ENCODE assay signal across 36 cellular contexts in the genomic region with DNA sequence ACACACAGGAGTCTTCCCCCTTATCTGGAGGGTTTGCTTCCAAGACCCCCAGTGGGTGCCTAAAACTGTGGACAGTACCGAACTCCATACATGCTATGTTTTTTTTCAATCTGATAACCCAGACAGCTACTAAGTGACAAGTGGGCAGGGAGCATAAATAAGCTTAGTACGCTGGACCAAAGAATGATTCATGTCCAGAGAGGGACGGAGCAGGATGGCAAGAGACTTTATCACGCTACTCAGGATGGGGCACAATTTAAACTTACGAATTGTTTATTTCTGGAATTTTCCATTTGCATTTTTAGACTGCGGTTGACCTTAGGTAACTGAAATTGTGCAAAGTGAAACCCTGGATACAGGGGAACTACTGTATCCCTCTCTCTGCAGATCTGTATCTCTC.
"Had no signal": no experiment of that assay in that cellular context is flagged by ENCODE, and none has a peak within 500 bp of the region (broad histone marks: within the 10 kb centered on the region; RNA-seq: fewer than 3 reads in every experiment).

No MANE protein-coding gene starts in this region.

- H3K4me3 Mint-ChIP-seq: activated CD4-positive, alpha-beta memory T cell treated with anti-CD3 and anti-CD28 coated beads for 36 hours; activated CD4-positive, alpha-beta T cell treated with anti-CD3 and anti-CD28 coated beads for 36 hours; activated CD4-positive, alpha-beta T cell treated with anti-CD3 and anti-CD28 coated beads, Interleukin-2, amount 10 ng/mL, durations not matched to agents 24 days and 14 days; activated CD8-positive, alpha-beta memory T cell treated with anti-CD3 and anti-CD28 coated beads, Interleukin-2, amount 10 ng/mL, durations not matched to agents 7 days and 5 days; activated CD8-positive, alpha-beta T cell treated with anti-CD3 and anti-CD28 coated beads, Interleukin-2, amount 10 ng/mL, durations not matched to agents 7 days and 5 days; activated naive CD4-positive, alpha-beta T cell treated with anti-CD3 and anti-CD28 coated beads, Interleukin-2, amount 10 ng/mL, durations not matched to agents 7 days and 5 days; activated naive CD8-positive, alpha-beta T cell treated with anti-CD3 and anti-CD28 coated beads, Interleukin-2, amount 10 ng/mL, durations not matched to agents 7 days and 5 days; activated T-helper 1 cell treated with anti-CD3 and anti-CD28 coated beads, Interleukin-12 subunit alpha, Interleukin-12 subunit beta, Interleukin-2, Interleukin-4 antibody, amounts not matched to agents 30 ng/mL and 10 ng/mL and 1 ng/mL, durations not matched to agents 14 hours and 24 hours and 36 hours; brain; central memory CD8-positive, alpha-beta T cell; dendritic cell treated with granulocyte-macrophage colony-stimulating factor and Interleukin-4, amounts not matched to agents 40 ng/mL and 50 ng/mL, for 4 days; endodermal cell; T-helper 17 cell; T-helper 2 cell treated with Interferon-gamma antibody and Interleukin-4, amounts not matched to agents 5 μg/mL and 100 μg/mL, for 36 hours had no signal

- H3K27me3 ChIP-seq: ascending aorta, cardiac muscle cell had no signal

- H3K36me3 Mint-ChIP-seq: activated CD4-positive, alpha-beta memory T cell treated with anti-CD3 and anti-CD28 coated beads for 36 hours; activated CD8-positive, alpha-beta memory T cell treated with anti-CD3 and anti-CD28 coated beads, Interleukin-2, amount 10 ng/mL, durations not matched to agents 7 days and 5 days; activated naive CD4-positive, alpha-beta T cell treated with anti-CD3 and anti-CD28 coated beads, Interleukin-2, amount 10 ng/mL, durations not matched to agents 7 days and 5 days; activated naive CD8-positive, alpha-beta T cell treated with anti-CD3 and anti-CD28 coated beads, Interleukin-2, amount 10 ng/mL, durations not matched to agents 7 days and 5 days; brain had no signal

- ATAC-seq: activated CD4-positive, alpha-beta T cell treated with anti-CD3 and anti-CD28 coated beads for 36 hours; activated CD8-positive, alpha-beta memory T cell treated with anti-CD3 and anti-CD28 coated beads, Interleukin-2, amount 10 ng/mL, durations not matched to agents 7 days and 5 days; activated CD8-positive, alpha-beta T cell treated with anti-CD3 and anti-CD28 coated beads, Interleukin-2, amount 10 ng/mL, durations not matched to agents 7 days and 5 days; activated naive CD4-positive, alpha-beta T cell treated with anti-CD3 and anti-CD28 coated beads, Interleukin-2, amount 50 U/mL, for 72 hours; esophagus mucosa; T-helper 17 cell had no signal

- H3K4me1 Mint-ChIP-seq: activated CD4-positive, alpha-beta T cell treated with anti-CD3 and anti-CD28 coated beads for 36 hours; activated CD4-positive, alpha-beta T cell treated with anti-CD3 and anti-CD28 coated beads, Interleukin-2, amount 10 ng/mL, durations not matched to agents 24 days and 14 days; activated CD8-positive, alpha-beta memory T cell treated with anti-CD3 and anti-CD28 coated beads, Interleukin-2, amount 10 ng/mL, durations not matched to agents 7 days and 5 days; activated naive CD4-positive, alpha-beta T cell treated with anti-CD3 and anti-CD28 coated beads, Interleukin-2, amount 10 ng/mL, durations not matched to agents 7 days and 5 days; activated naive CD8-positive, alpha-beta T cell treated with anti-CD3 and anti-CD28 coated beads, Interleukin-2, amount 10 ng/mL, durations not matched to agents 7 days and 5 days; central memory CD8-positive, alpha-beta T cell; T-helper 17 cell had no signal

- H3K27ac Mint-ChIP-seq: activated CD4-positive, alpha-beta memory T cell treated with anti-CD3 and anti-CD28 coated beads for 36 hours; activated CD4-positive, alpha-beta T cell treated with anti-CD3 and anti-CD28 coated beads for 36 hours; activated CD4-positive, alpha-beta T cell treated with anti-CD3 and anti-CD28 coated beads, Interleukin-2, amount 10 ng/mL, durations not matched to agents 24 days and 14 days; activated CD8-positive, alpha-beta memory T cell treated with anti-CD3 and anti-CD28 coated beads, Interleukin-2, amount 10 ng/mL, durations not matched to agents 7 days and 5 days; activated CD8-positive, alpha-beta T cell treated with anti-CD3 and anti-CD28 coated beads, Interleukin-2, amount 10 ng/mL, durations not matched to agents 7 days and 5 days; activated naive CD4-positive, alpha-beta T cell treated with anti-CD3 and anti-CD28 coated beads, Interleukin-2, amount 10 ng/mL, durations not matched to agents 7 days and 5 days; activated naive CD4-positive, alpha-beta T cell treated with anti-CD3 and anti-CD28 coated beads, Interleukin-2, amount 50 U/mL, for 72 hours; activated naive CD8-positive, alpha-beta T cell treated with anti-CD3 and anti-CD28 coated beads, Interleukin-2, amount 10 ng/mL, durations not matched to agents 7 days and 5 days; activated T-helper 1 cell treated with anti-CD3 and anti-CD28 coated beads, Interleukin-12 subunit alpha, Interleukin-12 subunit beta, Interleukin-2, Interleukin-4 antibody, amounts not matched to agents 30 ng/mL and 10 ng/mL and 1 ng/mL, durations not matched to agents 14 hours and 24 hours and 36 hours; activated T-helper 2 cell treated with anti-CD3 and anti-CD28 coated beads, Interferon-gamma antibody, Interleukin-2, Interleukin-4, amounts not matched to agents 10 μg/mL and 5 μg/mL and 100 μg/mL, durations not matched to agents 14 hours and 24 hours and 36 hours; dendritic cell treated with granulocyte-macrophage colony-stimulating factor and Interleukin-4, amounts not matched to agents 40 ng/mL and 50 ng/mL, for 4 days; endodermal cell; T-helper 17 cell; T-helper 2 cell treated with Interferon-gamma antibody and Interleukin-4, amounts not matched to agents 5 μg/mL and 100 μg/mL, for 36 hours had no signal

- DNase-seq: activated CD4-positive, alpha-beta memory T cell treated with anti-CD3 and anti-CD28 coated beads for 36 hours; activated CD4-positive, alpha-beta T cell treated with anti-CD3 and anti-CD28 coated beads for 36 hours; activated CD4-positive, alpha-beta T cell treated with anti-CD3 and anti-CD28 coated beads, Interleukin-2, amount 10 ng/mL, durations not matched to agents 24 days and 14 days; activated CD4-positive, CD25-positive, alpha-beta regulatory T cell; activated CD4-positive, CD25-positive, alpha-beta regulatory T cell treated with anti-CD3 and anti-CD28 coated beads, Interleukin-2, amount 50 U/mL, for 72 hours; activated CD8-positive, alpha-beta memory T cell treated with anti-CD3 and anti-CD28 coated beads, Interleukin-2, amount 10 ng/mL, durations not matched to agents 7 days and 5 days; activated CD8-positive, alpha-beta memory T cell treated with anti-CD3 and anti-CD28 coated beads, Interleukin-2, amount 50 U/mL, for 4 hours; activated CD8-positive, alpha-beta T cell treated with anti-CD3 and anti-CD28 coated beads, Interleukin-2, amount 10 ng/mL, durations not matched to agents 7 days and 5 days; activated effector memory CD4-positive, alpha-beta T cell treated with anti-CD3 and anti-CD28 coated beads, Interleukin-2, amount 50 U/mL, for 16 hours; activated naive CD4-positive, alpha-beta T cell; activated naive CD4-positive, alpha-beta T cell treated with anti-CD3 and anti-CD28 coated beads, Interleukin-2, amount 10 ng/mL, durations not matched to agents 7 days and 5 days; activated naive CD8-positive, alpha-beta T cell treated with anti-CD3 and anti-CD28 coated beads, Interleukin-2, amount 10 ng/mL, durations not matched to agents 7 days and 5 days; activated T-cell treated with anti-CD3 and anti-CD28 coated beads, Interleukin-2, amount 50 U/mL, for 1 hour; activated T-cell treated with anti-CD3 and anti-CD28 coated beads, Interleukin-2, amount 50 U/mL, for 48 hours; dorsolateral prefrontal cortex; effector memory CD4-positive, alpha-beta T cell; endodermal cell; foreskin fibroblast; head of caudate nucleus; T-helper 1 cell; T-helper 17 cell; T1000; WERI-Rb-1 had no signal

- H3K27ac ChIP-seq: ascending aorta, breast epithelium, cardiac muscle cell, coronary artery, dorsolateral prefrontal cortex, WERI-Rb-1 had no signal

- H3K36me3 ChIP-seq: ascending aorta, breast epithelium, cardiac muscle cell, WERI-Rb-1 had no signal

- H3K9me3 ChIP-seq: ascending aorta, breast epithelium had no signal

- FAIRE-seq: frontal cortex had no signal

- H3K4me3 ChIP-seq: ascending aorta, breast epithelium, cardiac muscle cell, coronary artery, dorsolateral prefrontal cortex had no signal

- H3K4me1 ChIP-seq: ascending aorta, breast epithelium had no signal

- H3K9me3 Mint-ChIP-seq: activated CD4-positive, alpha-beta memory T cell treated with anti-CD3 and anti-CD28 coated beads for 36 hours; activated CD4-positive, alpha-beta T cell treated with anti-CD3 and anti-CD28 coated beads, Interleukin-2, amount 10 ng/mL, durations not matched to agents 24 days and 14 days; activated naive CD4-positive, alpha-beta T cell treated with anti-CD3 and anti-CD28 coated beads, Interleukin-2, amount 10 ng/mL, durations not matched to agents 7 days and 5 days; activated naive CD4-positive, alpha-beta T cell treated with anti-CD3 and anti-CD28 coated beads, Interleukin-2, amount 50 U/mL, for 72 hours; activated naive CD8-positive, alpha-beta T cell treated with anti-CD3 and anti-CD28 coated beads, Interleukin-2, amount 10 ng/mL, durations not matched to agents 7 days and 5 days; activated T-helper 1 cell treated with anti-CD3 and anti-CD28 coated beads, Interleukin-12 subunit alpha, Interleukin-12 subunit beta, Interleukin-2, Interleukin-4 antibody, amounts not matched to agents 30 ng/mL and 10 ng/mL and 1 ng/mL, durations not matched to agents 14 hours and 24 hours and 36 hours; activated T-helper 2 cell treated with anti-CD3 and anti-CD28 coated beads, Interferon-gamma antibody, Interleukin-2, Interleukin-4, amounts not matched to agents 10 μg/mL and 5 μg/mL and 100 μg/mL, durations not matched to agents 14 hours and 24 hours and 36 hours; central memory CD8-positive, alpha-beta T cell; dendritic cell treated with granulocyte-macrophage colony-stimulating factor and Interleukin-4, amounts not matched to agents 40 ng/mL and 50 ng/mL, for 4 days; endodermal cell; T-helper 2 cell treated with Interferon-gamma antibody and Interleukin-4, amounts not matched to agents 5 μg/mL and 100 μg/mL, for 36 hours had no signal
